28 cellular contexts compared by ENCODE assay signal in genomic region chr4:73753215-73753614, GRCh38. TPM values are rescaled to one million over a fixed set of nuclear protein-coding genes. Genes with fewer than 3 reads are reported as not detected.
"Had no signal": no experiment of that assay in that cellular context is flagged by ENCODE, and none has a peak within 500 bp of the region (broad histone marks: within the 10 kb centered on the region; RNA-seq: fewer than 3 reads in every experiment).

No MANE protein-coding gene starts in this region.

- FAIRE-seq: colon, kidney had no signal

- H3K9me3 ChIP-seq: esophagus squamous epithelium, gastroesophageal sphincter, heart left ventricle, mucosa of descending colon, spleen, transverse colon, upper lobe of right lung, uterus had no signal

- DNase-seq: effector CD8-positive, alpha-beta T cell; endodermal cell; esophagus squamous epithelium; heart left ventricle; kidney; mesenchymal stem cell; mucosa of descending colon; naive B cell; spleen; stimulated activated CD4-positive, alpha-beta T cell treated with anti-CD3 and anti-CD28 coated beads, Interleukin-15, amount 100 ng/mL, for 24 hours; stimulated activated CD4-positive, alpha-beta T cell treated with anti-CD3 and anti-CD28 coated beads, Interleukin-2, amount 100 ng/mL, for 48 hours; stimulated activated naive B cell treated with anti-CD40 and anti-IgM and Interleukin-4, amounts not matched to agents 10 μg/mL and 1 μg/mL and 100 μg/mL, for 72 hours; transverse colon; upper lobe of right lung; uterus had no signal

- H3K27ac Mint-ChIP-seq: dendritic cell treated with granulocyte-macrophage colony-stimulating factor and Interleukin-4, amounts not matched to agents 40 ng/mL and 50 ng/mL, for 4 days; endodermal cell; mesothelial cell of epicardium; naive B cell; natural killer cell treated with Interleukin-12 subunit alpha and Interleukin-12 subunit beta and Interleukin-15 and Interleukin-18, amount 100 ng/mL, for 72 hours; progenitor cell of endocrine pancreas; stimulated activated naive B cell treated with anti-CD40 and anti-IgM and Interleukin-4, amounts not matched to agents 10 μg/mL and 1 μg/mL and 100 μg/mL, for 72 hours; stimulated activated naive CD8-positive, alpha-beta T cell treated with anti-CD3 and anti-CD28 coated beads, Interleukin-15, Interleukin-2, amounts not matched to agents 100 ng/mL and 50 ng/mL, for 24 hours had no signal

- H3K27ac ChIP-seq: esophagus squamous epithelium, gastroesophageal sphincter, heart left ventricle, hepatocyte, parathyroid adenoma, spleen, transverse colon, upper lobe of right lung, uterus had no signal

- H3K4me1 ChIP-seq: esophagus squamous epithelium, gastroesophageal sphincter, parathyroid adenoma, spleen, transverse colon, upper lobe of right lung, uterus had no signal

- H3K9ac ChIP-seq: parathyroid adenoma had no signal

- H3K4me1 Mint-ChIP-seq: endodermal cell; mesothelial cell of epicardium; naive B cell; neural crest cell; stimulated activated naive B cell treated with anti-CD40 and anti-IgM and Interleukin-4, amounts not matched to agents 10 μg/mL and 1 μg/mL and 100 μg/mL, for 72 hours had no signal

- H3K9me3 Mint-ChIP-seq: dendritic cell treated with granulocyte-macrophage colony-stimulating factor and Interleukin-4, amounts not matched to agents 40 ng/mL and 50 ng/mL, for 4 days; endodermal cell; stimulated activated naive CD8-positive, alpha-beta T cell treated with anti-CD3 and anti-CD28 coated beads, Interleukin-15, Interleukin-2, amounts not matched to agents 100 ng/mL and 50 ng/mL, for 24 hours had no signal

- H3K4me3 Mint-ChIP-seq: dendritic cell treated with granulocyte-macrophage colony-stimulating factor and Interleukin-4, amounts not matched to agents 40 ng/mL and 50 ng/mL, for 4 days; endodermal cell; mesothelial cell of epicardium; naive B cell; natural killer cell treated with Interleukin-12 subunit alpha and Interleukin-12 subunit beta and Interleukin-15 and Interleukin-18, amount 100 ng/mL, for 72 hours; neural crest cell; stimulated activated naive B cell treated with anti-CD40 and anti-IgM and Interleukin-4, amounts not matched to agents 10 μg/mL and 1 μg/mL and 100 μg/mL, for 72 hours; stimulated activated naive CD8-positive, alpha-beta T cell treated with anti-CD3 and anti-CD28 coated beads, Interleukin-15, Interleukin-2, amounts not matched to agents 100 ng/mL and 50 ng/mL, for 24 hours had no signal

- H3K36me3 ChIP-seq: esophagus squamous epithelium, gastroesophageal sphincter, heart left ventricle, spleen, transverse colon, upper lobe of right lung, uterus had no signal

- H3K27me3 Mint-ChIP-seq: dendritic cell treated with granulocyte-macrophage colony-stimulating factor and Interleukin-4, amounts not matched to agents 40 ng/mL and 50 ng/mL, for 4 days; natural killer cell treated with Interleukin-12 subunit alpha and Interleukin-12 subunit beta and Interleukin-15 and Interleukin-18, amount 100 ng/mL, for 72 hours; stimulated activated naive CD8-positive, alpha-beta T cell treated with anti-CD3 and anti-CD28 coated beads, Interleukin-15, Interleukin-2, amounts not matched to agents 100 ng/mL and 50 ng/mL, for 24 hours had no signal

- H2AFZ ChIP-seq: hepatocyte, parathyroid adenoma had no signal

- H3K36me3 Mint-ChIP-seq: mesothelial cell of epicardium; naive B cell; natural killer cell treated with Interleukin-12 subunit alpha and Interleukin-12 subunit beta and Interleukin-15 and Interleukin-18, amount 100 ng/mL, for 72 hours; stimulated activated naive B cell treated with anti-CD40 and anti-IgM and Interleukin-4, amounts not matched to agents 10 μg/mL and 1 μg/mL and 100 μg/mL, for 72 hours had no signal

- ATAC-seq: gastroesophageal sphincter; heart left ventricle; left lobe of liver; mucosa of descending colon; natural killer cell treated with Interleukin-12 subunit alpha and Interleukin-12 subunit beta and Interleukin-15 and Interleukin-18, amount 100 ng/mL, for 72 hours; sciatic nerve; stimulated activated naive B cell treated with anti-CD40 and anti-IgM and Interleukin-4, amounts not matched to agents 10 μg/mL and 1 μg/mL and 100 μg/mL, for 72 hours; upper lobe of right lung had no signal

- H3K4me2 ChIP-seq: hepatocyte had no signal

- H3K4me3 ChIP-seq: esophagus squamous epithelium, gastroesophageal sphincter, heart left ventricle, hepatocyte, lung, mucosa of descending colon, spleen, transverse colon, upper lobe of right lung, uterus had no signal

- H3K79me2 ChIP-seq: hepatocyte, parathyroid adenoma had no signal

- H3K27me3 ChIP-seq: esophagus squamous epithelium, gastroesophageal sphincter, heart left ventricle, hepatocyte, transverse colon, upper lobe of right lung, uterus had no signal

RNA-seq across cellular contexts. Expression of gene CXCL8, which starts 12.8 kb away (rescaled TPM):
- total RNA-seq: endodermal cell, neural crest cell had no signal
